10 cellular contexts compared by ENCODE assay signal in genomic region chr2:197889041-197889440, GRCh38.
DNase-seq lines count a peak whose midpoint lies in the region; ATAC-seq and TF ChIP-seq lines count a peak whose summit lies in the region.
"Had no signal": no experiment of that assay in that cellular context is flagged by ENCODE, and none has a peak within 500 bp of the region (broad histone marks: within the 10 kb centered on the region; RNA-seq: fewer than 3 reads in every experiment).

No MANE protein-coding gene starts in this region.

- H3K9me3 ChIP-seq in right lobe of liver, result no peaks in the 10 kb centered on the region

- no peaks in the 10 kb centered on the region for H3K27me3 ChIP-seq in right lobe of liver

- H3K4me1 ChIP-seq in right lobe of liver, result no peaks in the 10 kb centered on the region

- no peaks in the 10 kb centered on the region for H3K9me3 Mint-ChIP-seq in activated naive CD8-positive, alpha-beta T cell (ENCODE audit: low read depth)

- no peak for TF ChIP-seq POLR2A in right lobe of liver (IDR thresholded peaks at IDR 0.05)

- 27% methylated on average over 2 of the region's 2 CpGs for WGBS in right lobe of liver (ENCODE audit: insufficient coverage, low coverage, low lambda C conversion rate, missing lambda C conversion rate)

- ATAC-seq in GM21737 (IDR thresholded peaks at IDR 0.05; ENCODE audit: unreplicated experiment), result peak; percentile 99
- ATAC-seq in right lobe of liver, result peak; percentile 51 to 77 (median 68)

- H3K4me3 ChIP-seq in right lobe of liver, result no peak overlapping the region

- in situ Hi-C loops in KBM-7 (cut with MboI; ENCODE audit: low pct_unique_long_range_greater_than_20kb, low sequenced_read_pairs), result no loop called here

- peak overlapping the region; percentile 50 for H3K4me3 Mint-ChIP-seq in activated naive CD8-positive, alpha-beta T cell

- H3K4me1 Mint-ChIP-seq in activated naive CD8-positive, alpha-beta T cell (ENCODE audit: low read depth), result peaks cover 41% of the 10 kb centered on the region

- H3K36me3 Mint-ChIP-seq in activated naive CD8-positive, alpha-beta T cell, result peaks cover 7% of the 10 kb centered on the region

- DNase-seq in DMS153 (lab: John Stamatoyannopoulos, UW) (peak; percentile 24), DMS153 treated with DMSO at 0.1 percent for 48 hours (lab: John Stamatoyannopoulos, UW; ENCODE audit: unreplicated experiment) (no peak), KBM-7 (peak; percentile 77), right lobe of liver (no peak), NCI-H1436 (lab: John Stamatoyannopoulos, UW) (no peak), NCI-H446 (lab: John Stamatoyannopoulos, UW) (no peak)

- H3K27ac ChIP-seq in right lobe of liver, result no peak overlapping the region
- H3K27ac ChIP-seq: 22Rv1, parathyroid adenoma had no signal

- intact Hi-C loops in right lobe of liver (cut with DNase I), result no loop called here

- H3K27ac Mint-ChIP-seq in activated naive CD8-positive, alpha-beta T cell, result peak overlapping the region; percentile 82

- no peaks in the 10 kb centered on the region for H3K27me3 Mint-ChIP-seq in activated naive CD8-positive, alpha-beta T cell

- TF ChIP-seq CTCF in right lobe of liver (IDR thresholded peaks at IDR 0.05), result no peak

- H3K36me3 ChIP-seq in right lobe of liver, result no peaks in the 10 kb centered on the region

Comparison
In these comparisons a context has a peak if more than half of its experiments do, and no peak if none do; other contexts are left out.
1. DNase-seq: peak in DMS153 (single experiment) and KBM-7 (single experiment); none in DMS153 treated with DMSO at 0.1 percent for 48 hours (single experiment), right lobe of liver (0 of 3), NCI-H1436 (single experiment) and NCI-H446 (0 of 2).